Comparison of ENCODE assay signal across 22 cellular contexts in genomic region chr18:26406854-26407517, GRCh38.
DNase-seq lines count a peak whose midpoint lies in the region; ATAC-seq, FAIRE-seq and TF ChIP-seq lines count a peak whose summit lies in the region.
"Had no signal": no experiment of that assay in that cellular context is flagged by ENCODE, and none has a peak within 500 bp of the region (broad histone marks: within the 10 kb centered on the region; RNA-seq: fewer than 3 reads in every experiment).

No MANE protein-coding gene starts in this region.

- peak overlapping the region; percentile 70 to 79; a peak in 5 of 6 replicates for H3K27ac ChIP-seq in A549
- peak overlapping the region; percentile 35; the same call in 1 of the 2 replicates for H3K27ac ChIP-seq in SK-N-MC
- H3K27ac ChIP-seq: brain microvascular endothelial cell, ovary, transverse colon had no signal

- CTCF ChIA-PET in A549 (lab: Yijun Ruan, JAX), result interaction anchor here (0.8 to 3.9 kb wide), 6 partner anchors 19 to 243 kb away, joined by 3 to 16 read pairs (median 9); no protein-coding TSS in a partner anchor

- no peak for FAIRE-seq in A549 (lab: Jason Lieb, UNC)
- FAIRE-seq: D721Med had no signal

- H3K4me3 ChIP-seq in A549 (no peak overlapping the region), SK-N-MC (peak overlapping the region; percentile 42), epithelial cell of esophagus (ENCODE audit: low read length) (no peak overlapping the region)
- H3K4me3 ChIP-seq: ovary, transverse colon had no signal

- H3K4me2 ChIP-seq in A549, result no peak overlapping the region

- 94% methylated on average over 15 of the region's 15 CpGs for WGBS in A549 (ENCODE audit: missing lambda C conversion rate)

- TF ChIP-seq RAD21 in A549 (conservative IDR thresholded peaks at IDR 0.05 in 1 of 2, IDR thresholded peaks at IDR 0.05 in 1 of 2), result no peak

- no peak overlapping the region for H3K9ac ChIP-seq in SK-N-MC (ENCODE audit: insufficient read length)

- DNase-seq in A549 (ENCODE audit: low read depth in 1 of 2, low spot score in 1 of 2), result no peak
- no peak for DNase-seq in SK-N-MC (ENCODE audit: low read depth, low spot score)
- peak; percentile 50 for DNase-seq in epithelial cell of esophagus (ENCODE audit: low read depth)
- no peak for DNase-seq in UCSD-AML1 (lab: John Stamatoyannopoulos, UW; ENCODE audit: unreplicated experiment)
- no peak for DNase-seq in NCI-H2227 (lab: John Stamatoyannopoulos, UW; ENCODE audit: unreplicated experiment)
- DNase-seq in OCI-M1 (lab: John Stamatoyannopoulos, UW), result no peak
- DNase-seq: activated CD8-positive, alpha-beta T cell treated with anti-CD3 and anti-CD28 coated beads for 36 hours; activated naive CD4-positive, alpha-beta T cell treated with anti-CD3 and anti-CD28 coated beads, Interleukin-2, amount 10 ng/mL, durations not matched to agents 7 days and 5 days; brain microvascular endothelial cell; CD4-positive, alpha-beta T cell; effector CD4-positive, alpha-beta T cell; NCI-H1417; NCI-H2081 treated with DMSO at 0.1 percent for 48 hours; NCI-H345; ovary; transverse colon had no signal

- TF ChIP-seq POLR2A in A549 (IDR thresholded peaks at IDR 0.05; ENCODE audit: low read length), result no peak

- no peaks in the 10 kb centered on the region for H3K36me3 ChIP-seq in SK-N-MC (ENCODE audit: insufficient read depth, low read length)
- H3K36me3 ChIP-seq: brain microvascular endothelial cell, ovary, transverse colon had no signal

- no peaks in the 10 kb centered on the region for H3K9me3 ChIP-seq in A549
- H3K9me3 ChIP-seq in SK-N-MC (ENCODE audit: low read depth, low read length), result no peaks in the 10 kb centered on the region
- H3K9me3 ChIP-seq: ovary, transverse colon had no signal

- ATAC-seq in A549, result no peak
- ATAC-seq in GM19035 (IDR thresholded peaks at IDR 0.05; ENCODE audit: unreplicated experiment), result peak; percentile 54
- ATAC-seq in GM19395 (IDR thresholded peaks at IDR 0.05; ENCODE audit: unreplicated experiment), result no peak
- ATAC-seq: activated CD8-positive, alpha-beta T cell treated with anti-CD3 and anti-CD28 coated beads for 36 hours; activated T-helper 17 cell treated with anti-CD3 and anti-CD28 coated beads, Interleukin-2, amount 50 U/mL, for 72 hours; SK-N-SH treated with all-trans-retinoic acid at 6 μM for 48 hours; stimulated activated effector memory CD8-positive, alpha-beta T cell treated with anti-CD3 and anti-CD28 coated beads, Interleukin-12 subunit alpha, Interleukin-12 subunit beta, amount 100 ng/mL, for 72 hours had no signal

- no peak for TF ChIP-seq CTCF in A549 (IDR thresholded peaks at IDR 0.05)
- no peak for TF ChIP-seq CTCF in epithelial cell of esophagus (IDR thresholded peaks at IDR 0.05; ENCODE audit: insufficient read depth, low read depth, low read length, missing control alignments)

- TF ChIP-seq EP300 in A549 (IDR thresholded peaks at IDR 0.05), result no peak

- POLR2A ChIA-PET in A549 (lab: Yijun Ruan, JAX), result no interaction called here

- peaks cover 8% of the 10 kb centered on the region; the same call in 2 of the 3 replicates for H3K4me1 ChIP-seq in A549
- H3K4me1 ChIP-seq: transverse colon had no signal

TF ChIP-seq in A549, 52 proteins besides CTCF, POLR2A, EP300 and RAD21:
- TF ChIP-seq ZSCAN20 (CRISPR knock-in tag; IDR thresholded peaks at IDR 0.05), result no peak
- TF ChIP-seq KDM1A (IDR thresholded peaks at IDR 0.05; ENCODE audit: low read depth), result no peak
- TF ChIP-seq POLR2AphosphoS2 (conservative IDR thresholded peaks at IDR 0.05; ENCODE audit: low read length), result no peak
- TF ChIP-seq SREBF2 (IDR thresholded peaks at IDR 0.05), result no peak
